ENCODE assay signal across 1 cellular context in genomic region chr2:197205590-197206215, GRCh38.
TF ChIP-seq lines count a peak whose summit lies in the region.

No MANE protein-coding gene starts in this region.

TF ChIP-seq in GM23338, 12 proteins besides CTCF, POLR2A, EP300 and RAD21 (continued from another document):
- TF ChIP-seq ZNF331 (CRISPR knock-in tag; IDR thresholded peaks at IDR 0.05; ENCODE audit: low read depth) (no peak), CREB1 (CRISPR knock-in tag; IDR thresholded peaks at IDR 0.05; ENCODE audit: low read depth) (no peak), POLR2AphosphoS5 (IDR thresholded peaks at IDR 0.05; ENCODE audit: low read depth) (no peak), EZH2 (IDR thresholded peaks at IDR 0.05; ENCODE audit: low read depth, unreplicated experiment) (no peak)
